8 cellular contexts compared by ENCODE assay signal in genomic region chr18:58042826-58043362, GRCh38. TPM values are rescaled to one million over a fixed set of nuclear protein-coding genes. Genes with fewer than 3 reads are reported as not detected.
DNase-seq lines count a peak whose midpoint lies in the region; ATAC-seq, FAIRE-seq and TF ChIP-seq lines count a peak whose summit lies in the region.

No MANE protein-coding gene starts in this region.

- CTCF ChIA-PET in AG04450 (lab: Charles Lee): interaction anchor here (0.5 to 1.9 kb wide), 43 partner anchors 10 to 464 kb away, joined by 3 to 41 read pairs (median 4); no protein-coding TSS in a partner anchor

- H3K4me3 ChIP-seq in AG04450 (ENCODE audit: low read depth, low read length) (peak overlapping the region; percentile 78), HUES6 (ENCODE audit: low read depth, low read length) (peak overlapping the region; percentile 94), bronchial epithelial cell (ENCODE audit: low read depth, low read length) (peak overlapping the region; percentile 81), mucosa of rectum (ENCODE audit: low read length in 2 of 2) (peak overlapping the region; percentile 76 to 89)

- H3K36me3 ChIP-seq in HUES6 (ENCODE audit: control insufficient read depth, insufficient read depth, low read length) (no peaks in the 10 kb centered on the region), bronchial epithelial cell (ENCODE audit: control insufficient read depth, insufficient read depth, low read length) (no peaks in the 10 kb centered on the region), mucosa of rectum (ENCODE audit: control insufficient read depth in 2 of 2, insufficient read depth in 2 of 2, low read length in 2 of 2) (no peaks in the 10 kb centered on the region)

- H3K9me3 ChIP-seq in AG04450 (ENCODE audit: control insufficient read depth, insufficient read depth, low read length): peaks cover 4% of the 10 kb centered on the region; the same call in 1 of the 2 replicates
- no peaks in the 10 kb centered on the region for H3K9me3 ChIP-seq in HUES6 (ENCODE audit: control insufficient read depth, insufficient read depth, low read depth, low read length)
- no peaks in the 10 kb centered on the region for H3K9me3 ChIP-seq in mucosa of rectum (ENCODE audit: control insufficient read depth in 2 of 2, low read length in 2 of 2)

- ATAC-seq in HG02571 (IDR thresholded peaks at IDR 0.05; ENCODE audit: unreplicated experiment): no peak

- POLR2A ChIA-PET in AG04450 (lab: Yijun Ruan, JAX): interaction anchor here (0.6 kb wide), 1 partner anchor 296 kb away, joined by 8 read pairs; no protein-coding TSS in a partner anchor

- H3K4me1 ChIP-seq in HUES6 (ENCODE audit: control insufficient read depth, insufficient read depth, low read length): peaks cover 18% of the 10 kb centered on the region
- peaks cover 17 to 18% of the 10 kb centered on the region in 2 donors for H3K4me1 ChIP-seq in mucosa of rectum (ENCODE audit: control insufficient read depth in 2 of 2, insufficient read depth in 2 of 2, low read length in 2 of 2)

- no peak for DNase-seq in AG04450 (ENCODE audit: low read depth, low spot score)
- peak; percentile 15 for DNase-seq in bronchial epithelial cell (ENCODE audit: low read depth)
- DNase-seq in NCI-H1048 (lab: John Stamatoyannopoulos, UW): no peak
- DNase-seq in frontal cortex (ENCODE audit: low spot score in 2 of 2): no peak
- no peak for DNase-seq in SHP77 treated with DMSO at 0.1 percent for 48 hours (lab: John Stamatoyannopoulos, UW)

- TF ChIP-seq CTCF in AG04450 (IDR thresholded peaks at IDR 0.05; ENCODE audit: low read depth, low read length) (no peak), bronchial epithelial cell (IDR thresholded peaks at IDR 0.05; ENCODE audit: insufficient read depth, low read length, severe bottlenecking) (no peak)

- peaks cover 8% of the 10 kb centered on the region for H3K27me3 ChIP-seq in AG04450 (ENCODE audit: control insufficient read depth, insufficient read depth, low read length)
- no peaks in the 10 kb centered on the region for H3K27me3 ChIP-seq in HUES6 (ENCODE audit: control insufficient read depth, insufficient read depth, low read length)
- H3K27me3 ChIP-seq in bronchial epithelial cell (ENCODE audit: control insufficient read depth, insufficient read depth, low read length): no peaks in the 10 kb centered on the region
- H3K27me3 ChIP-seq in mucosa of rectum (ENCODE audit: control insufficient read depth in 2 of 2, insufficient read depth in 2 of 2, low read length in 2 of 2): no peaks in the 10 kb centered on the region

- no peak for FAIRE-seq in bronchial epithelial cell (lab: Jason Lieb, UNC)
- FAIRE-seq in frontal cortex (lab: Jason Lieb, UNC): no peak

- no peak overlapping the region for H3K27ac ChIP-seq in AG04450 (ENCODE audit: low read depth, low read length)
- no peak overlapping the region for H3K27ac ChIP-seq in HUES6 (ENCODE audit: low read depth, low read length)
- H3K27ac ChIP-seq in mucosa of rectum (ENCODE audit: low read depth in 2 of 2, low read length in 2 of 2): peak overlapping the region; percentile 85 to 86

- no peak overlapping the region for H3K9ac ChIP-seq in HUES6 (ENCODE audit: low read length)
- peak overlapping the region; percentile 18 to 71 for H3K9ac ChIP-seq in mucosa of rectum (ENCODE audit: low read depth in 1 of 2, low read length in 2 of 2)

RNA-seq across cellular contexts. Expression of gene NEDD4L, which starts 1.1 kb away (rescaled TPM):
- 13.5 and 15.0 TPM in 2 replicates for polyA plus RNA-seq in AG04450 (2011; rRNA removed)
- 21.2 and 25.5 TPM in 2 replicates for polyA minus RNA-seq in AG04450 (2011; rRNA and poly(A)+ RNA removed)
- total RNA-seq in bronchial epithelial cell (11.3 and 14.2 TPM in 2 replicates), frontal cortex (108 TPM)

Comparison
In these comparisons a context has a peak if more than half of its experiments do, and no peak if none do; other contexts are left out.
1. H3K27ac ChIP-seq: peak in mucosa of rectum (2 of 2); none in AG04450 (single experiment) and HUES6 (single experiment).
2. Peak in every context shown above with its lines, with median percentiles within 50 percentile points of each other: H3K4me3 ChIP-seq.